ENCODE assay signal across 33 cellular contexts in the genomic region with DNA sequence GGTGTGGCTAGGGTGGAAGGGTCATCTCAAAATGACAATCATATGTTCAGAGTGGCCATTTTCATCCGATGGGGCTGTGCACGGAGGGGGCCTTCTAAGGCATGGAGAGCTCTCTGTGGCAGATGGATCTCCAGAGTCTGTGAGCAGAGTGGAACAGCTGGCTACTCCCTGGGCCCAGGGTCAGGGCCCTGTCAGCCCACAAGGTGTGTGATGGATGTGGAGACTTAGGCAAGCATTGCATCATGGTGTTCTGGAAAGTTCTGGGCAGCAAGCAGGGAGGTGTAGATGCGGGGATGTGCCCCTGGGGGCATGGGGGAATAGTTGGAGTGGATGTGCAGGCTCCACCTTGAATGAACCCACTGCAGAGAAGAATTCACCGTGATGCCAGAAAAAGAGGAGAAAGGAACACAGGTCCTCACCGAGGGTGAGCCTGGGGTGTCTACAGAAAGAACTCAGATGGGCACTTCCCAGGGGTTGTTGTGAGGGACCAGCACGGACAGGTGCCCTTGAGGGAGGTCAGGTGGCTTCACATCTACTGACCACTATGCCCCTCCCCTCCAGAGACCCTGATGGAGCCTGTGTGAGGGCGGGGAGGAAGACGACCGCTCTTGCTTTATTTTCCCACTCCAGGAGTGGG. TPM values are rescaled to one million over a fixed set of nuclear protein-coding genes. Genes with fewer than 3 reads are reported as not detected.
DNase-seq lines count a peak whose midpoint lies in the region; ATAC-seq and TF ChIP-seq lines count a peak whose summit lies in the region.
"Had no signal": no experiment of that assay in that cellular context is flagged by ENCODE, and none has a peak within 500 bp of the region (broad histone marks: within the 10 kb centered on the region; RNA-seq: fewer than 3 reads in every experiment).

No MANE protein-coding gene starts in this region.

- H3K27ac ChIP-seq in testis = no peak overlapping the region
- no peak overlapping the region for H3K27ac ChIP-seq in caudate nucleus (ENCODE audit: low read depth, low read length)
- H3K27ac ChIP-seq: 22Rv1, PC-9, thyroid gland had no signal

- no peaks in the 10 kb centered on the region for H3K9me3 ChIP-seq in testis
- H3K9me3 ChIP-seq: Caco-2, heart right ventricle, SK-N-SH, thyroid gland had no signal

- H3K27me3 Mint-ChIP-seq in WTC11 (ENCODE audit: low read depth) = peaks cover 21% of the 10 kb centered on the region
- H3K27me3 Mint-ChIP-seq in activated naive CD4-positive, alpha-beta T cell treated with anti-CD3 and anti-CD28 coated beads for 36 hours (ENCODE audit: low read depth) = peaks cover 19% of the 10 kb centered on the region

- no peaks in the 10 kb centered on the region for H3K36me3 ChIP-seq in testis (ENCODE audit: low read depth, missing control alignments)
- H3K36me3 ChIP-seq: heart right ventricle, thyroid gland had no signal

- H3K9me3 Mint-ChIP-seq in WTC11 = peaks cover 4% of the 10 kb centered on the region; the same call in 1 of the 2 replicates
- no peaks in the 10 kb centered on the region for H3K9me3 Mint-ChIP-seq in activated naive CD4-positive, alpha-beta T cell treated with anti-CD3 and anti-CD28 coated beads for 36 hours
- H3K9me3 Mint-ChIP-seq: activated naive CD8-positive, alpha-beta T cell treated with anti-CD3 and anti-CD28 coated beads, Interleukin-2, amount 10 ng/mL, durations not matched to agents 7 days and 5 days; natural killer cell treated with Interleukin-12 subunit alpha and Interleukin-12 subunit beta and Interleukin-15 and Interleukin-18, amount 100 ng/mL, for 72 hours; stimulated activated naive CD8-positive, alpha-beta T cell treated with anti-CD3 and anti-CD28 coated beads, Interleukin-15, amount 100 ng/mL, for 72 hours; T-helper 1 cell treated with Interleukin-12 subunit alpha and Interleukin-12 subunit beta and Interleukin-4 antibody, amounts not matched to agents 30 μg/mL and 1 μg/mL, for 36 hours had no signal

- CTCF ChIA-PET in WTC11 (lab: Charles Lee) = interaction anchor here (14.0 kb wide), 1 partner anchor 21 kb away, joined by 134 read pairs; no protein-coding TSS in a partner anchor
- CTCF ChIA-PET in activated naive CD4-positive, alpha-beta T cell treated with anti-CD3 and anti-CD28 coated beads for 36 hours (lab: Charles Lee) = interaction anchor here (1.5 kb wide), 1 partner anchor 21 kb away, joined by 3 read pairs; no protein-coding TSS in a partner anchor

- no peak overlapping the region for H3K4me3 Mint-ChIP-seq in WTC11
- H3K4me3 Mint-ChIP-seq in activated naive CD4-positive, alpha-beta T cell treated with anti-CD3 and anti-CD28 coated beads for 36 hours = no peak overlapping the region
- H3K4me3 Mint-ChIP-seq: activated naive CD8-positive, alpha-beta T cell treated with anti-CD3 and anti-CD28 coated beads, Interleukin-2, amount 10 ng/mL, durations not matched to agents 7 days and 5 days; natural killer cell treated with Interleukin-12 subunit alpha and Interleukin-12 subunit beta and Interleukin-15 and Interleukin-18, amount 100 ng/mL, for 72 hours; stimulated activated naive CD8-positive, alpha-beta T cell treated with anti-CD3 and anti-CD28 coated beads, Interleukin-15, amount 100 ng/mL, for 72 hours; T-helper 1 cell treated with Interleukin-12 subunit alpha and Interleukin-12 subunit beta and Interleukin-4 antibody, amounts not matched to agents 30 μg/mL and 1 μg/mL, for 36 hours had no signal

- DNase-seq in activated CD4-positive, CD25-positive, alpha-beta regulatory T cell treated with anti-CD3 and anti-CD28 coated beads, Interleukin-2, amount 50 U/mL, for 72 hours = peak; percentile 14
- DNase-seq in WTC11 (ENCODE audit: low spot score) (no peak), mesenteric fat pad (ENCODE audit: low spot score) (peak; percentile 80), testis (peak; percentile 5), caudate nucleus (lab: John Stamatoyannopoulos, UW) (no peak)
- DNase-seq in activated naive CD4-positive, alpha-beta T cell treated with anti-CD3 and anti-CD28 coated beads for 36 hours = no peak
- DNase-seq: activated CD4-positive, alpha-beta T cell treated with anti-CD3 and anti-CD28 coated beads, Interleukin-2, amount 50 U/mL, for 48 hours; activated CD4-positive, CD25-positive, alpha-beta regulatory T cell; activated naive CD8-positive, alpha-beta T cell treated with anti-CD3 and anti-CD28 coated beads, Interleukin-2, amount 10 ng/mL, durations not matched to agents 7 days and 5 days; Karpas-422; NCI-H1436; NCI-H2081 treated with DMSO at 0.1 percent for 48 hours; NCI-H2227 treated with DMSO at 0.1 percent for 48 hours; NCI-H526; PC-9; SK-N-SH; stimulated activated CD8-positive, alpha-beta memory T cell treated with anti-CD3 and anti-CD28 coated beads, Interleukin-4, amount 100 ng/mL, for 48 hours; stimulated activated naive CD8-positive, alpha-beta T cell treated with anti-CD3 and anti-CD28 coated beads, Interleukin-15, amount 100 ng/mL, for 72 hours; thyroid gland had no signal

- TF ChIP-seq POLR2A in testis (IDR thresholded peaks at IDR 0.05) = no peak

- intact Hi-C loops in testis (cut with DNase I; ENCODE audit: low total_unique reads) = loop anchor here (5.0 kb wide), 1 partner anchor 48 kb away; no protein-coding TSS in a partner anchor
- intact Hi-C loops in activated naive CD4-positive, alpha-beta T cell treated with anti-CD3 and anti-CD28 coated beads for 36 hours (cut with micrococcal nuclease) = no loop called here

- no peaks in the 10 kb centered on the region for H3K36me3 Mint-ChIP-seq in WTC11
- no peaks in the 10 kb centered on the region for H3K36me3 Mint-ChIP-seq in activated naive CD4-positive, alpha-beta T cell treated with anti-CD3 and anti-CD28 coated beads for 36 hours (ENCODE audit: low read depth)
- H3K36me3 Mint-ChIP-seq: activated naive CD8-positive, alpha-beta T cell treated with anti-CD3 and anti-CD28 coated beads, Interleukin-2, amount 10 ng/mL, durations not matched to agents 7 days and 5 days; natural killer cell treated with Interleukin-12 subunit alpha and Interleukin-12 subunit beta and Interleukin-15 and Interleukin-18, amount 100 ng/mL, for 72 hours had no signal

- peaks cover 3% of the 10 kb centered on the region for H3K4me1 ChIP-seq in testis
- H3K4me1 ChIP-seq: Caco-2 had no signal

- H3K4me3 ChIP-seq in testis = no peak overlapping the region
- H3K4me3 ChIP-seq: dorsolateral prefrontal cortex, heart right ventricle, lung, PC-9, thyroid gland had no signal

- 0 out of 2 replicates have a peak overlapping the region, but pooled peaks have one; percentile 22 for H3K27ac Mint-ChIP-seq in WTC11
- no peak overlapping the region for H3K27ac Mint-ChIP-seq in activated naive CD4-positive, alpha-beta T cell treated with anti-CD3 and anti-CD28 coated beads for 36 hours
- H3K27ac Mint-ChIP-seq: activated naive CD8-positive, alpha-beta T cell treated with anti-CD3 and anti-CD28 coated beads, Interleukin-2, amount 10 ng/mL, durations not matched to agents 7 days and 5 days; natural killer cell treated with Interleukin-12 subunit alpha and Interleukin-12 subunit beta and Interleukin-15 and Interleukin-18, amount 100 ng/mL, for 72 hours; stimulated activated naive CD8-positive, alpha-beta T cell treated with anti-CD3 and anti-CD28 coated beads, Interleukin-15, amount 100 ng/mL, for 72 hours; T-helper 1 cell treated with Interleukin-12 subunit alpha and Interleukin-12 subunit beta and Interleukin-4 antibody, amounts not matched to agents 30 μg/mL and 1 μg/mL, for 36 hours had no signal

- TF ChIP-seq CTCF in WTC11 (IDR thresholded peaks at IDR 0.05) = no peak
- no peak for TF ChIP-seq CTCF in testis (IDR thresholded peaks at IDR 0.05)

- H3K27me3 ChIP-seq in testis = no peaks in the 10 kb centered on the region
- H3K27me3 ChIP-seq: dorsolateral prefrontal cortex, thyroid gland had no signal

- peaks cover 7% of the 10 kb centered on the region for H3K4me1 Mint-ChIP-seq in WTC11
- peaks cover 2% of the 10 kb centered on the region for H3K4me1 Mint-ChIP-seq in activated naive CD4-positive, alpha-beta T cell treated with anti-CD3 and anti-CD28 coated beads for 36 hours (ENCODE audit: low read depth)
- H3K4me1 Mint-ChIP-seq: stimulated activated naive CD8-positive, alpha-beta T cell treated with anti-CD3 and anti-CD28 coated beads, Interleukin-15, amount 100 ng/mL, for 72 hours had no signal

- POLR2A ChIA-PET in WTC11 (lab: Charles Lee) = no interaction called here

- no peak for ATAC-seq in activated CD4-positive, CD25-positive, alpha-beta regulatory T cell treated with anti-CD3 and anti-CD28 coated beads, Interleukin-2, amount 50 U/mL, for 24 hours
- ATAC-seq in WTC11 (no peak), GM21786 (IDR thresholded peaks at IDR 0.05; ENCODE audit: unreplicated experiment) (no peak)
- ATAC-seq: HCT116; natural killer cell treated with Interleukin-12 subunit alpha and Interleukin-12 subunit beta and Interleukin-15 and Interleukin-18, amount 100 ng/mL, for 72 hours; right cardiac atrium; stimulated activated naive CD8-positive, alpha-beta T cell treated with anti-CD3 and anti-CD28 coated beads, Interleukin-15, amount 100 ng/mL, for 72 hours had no signal

- WGBS in testis, 2 donors = 97 to 98% methylated on average over 9 of the region's 9 CpGs

TF ChIP-seq in WTC11, 78 proteins besides CTCF, POLR2A, EP300 and RAD21 (continues in another document):
- TF ChIP-seq, protein P1, sequence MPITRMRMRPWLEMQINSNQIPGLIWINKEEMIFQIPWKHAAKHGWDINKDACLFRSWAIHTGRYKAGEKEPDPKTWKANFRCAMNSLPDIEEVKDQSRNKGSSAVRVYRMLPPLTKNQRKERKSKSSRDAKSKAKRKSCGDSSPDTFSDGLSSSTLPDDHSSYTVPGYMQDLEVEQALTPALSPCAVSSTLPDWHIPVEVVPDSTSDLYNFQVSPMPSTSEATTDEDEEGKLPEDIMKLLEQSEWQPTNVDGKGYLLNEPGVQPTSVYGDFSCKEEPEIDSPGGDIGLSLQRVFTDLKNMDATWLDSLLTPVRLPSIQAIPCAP (CRISPR knock-in tag; IDR thresholded peaks at IDR 0.05) = no peak
- TF ChIP-seq, protein P2, sequence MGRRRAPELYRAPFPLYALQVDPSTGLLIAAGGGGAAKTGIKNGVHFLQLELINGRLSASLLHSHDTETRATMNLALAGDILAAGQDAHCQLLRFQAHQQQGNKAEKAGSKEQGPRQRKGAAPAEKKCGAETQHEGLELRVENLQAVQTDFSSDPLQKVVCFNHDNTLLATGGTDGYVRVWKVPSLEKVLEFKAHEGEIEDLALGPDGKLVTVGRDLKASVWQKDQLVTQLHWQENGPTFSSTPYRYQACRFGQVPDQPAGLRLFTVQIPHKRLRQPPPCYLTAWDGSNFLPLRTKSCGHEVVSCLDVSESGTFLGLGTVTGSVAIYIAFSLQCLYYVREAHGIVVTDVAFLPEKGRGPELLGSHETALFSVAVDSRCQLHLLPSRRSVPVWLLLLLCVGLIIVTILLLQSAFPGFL (CRISPR knock-in tag; IDR thresholded peaks at IDR 0.05; ENCODE audit: borderline replicate concordance) = no peak
- TF ChIP-seq ZNF121 (CRISPR knock-in tag; IDR thresholded peaks at IDR 0.05) (no peak), NR3C1 (CRISPR knock-in tag; conservative IDR thresholded peaks at IDR 0.05; ENCODE audit: low read depth) (no peak), SOX15 (CRISPR knock-in tag; IDR thresholded peaks at IDR 0.05) (no peak)

RNA-seq across cellular contexts. Expression of a gene that starts 51.1 kb away (rescaled TPM):
- 0.25 to 0.55 TPM (median 0.37 TPM) in 3 replicates for total RNA-seq in WTC11 (2021)
- total RNA-seq in mesenteric fat pad = 0.67 TPM
- total RNA-seq in testis = 1 to 10 TPM; 3.5 to 5.3 TPM
- polyA plus RNA-seq in testis (ENCODE audit: insufficient read depth, low read depth, low replicate concordance) = 12.0 TPM
- not detected for total RNA-seq in activated naive CD4-positive, alpha-beta T cell treated with anti-CD3 and anti-CD28 coated beads for 36 hours
- total RNA-seq: activated naive CD8-positive, alpha-beta T cell treated with anti-CD3 and anti-CD28 coated beads, Interleukin-2, amount 10 ng/mL, durations not matched to agents 7 days and 5 days; frontal cortex; G401; kidney epithelial cell; natural killer cell treated with Interleukin-12 subunit alpha and Interleukin-12 subunit beta and Interleukin-15 and Interleukin-18, amount 100 ng/mL, for 72 hours; PC-9; thyroid gland had no signal
- polyA plus RNA-seq: SK-N-SH had no signal

Comparison
In these comparisons a context has a peak if more than half of its experiments do, and no peak if none do; other contexts are left out.
1. DNase-seq: peak in activated CD4-positive, CD25-positive, alpha-beta regulatory T cell treated with anti-CD3 and anti-CD28 coated beads, Interleukin-2, amount 50 U/mL, for 72 hours (single experiment), mesenteric fat pad (single experiment) and testis (single experiment); none in WTC11 (single experiment), activated naive CD4-positive, alpha-beta T cell treated with anti-CD3 and anti-CD28 coated beads for 36 hours (single experiment) and caudate nucleus (0 of 61).